Comparison of ENCODE assay signal across 1 cellular context in the genomic region with DNA sequence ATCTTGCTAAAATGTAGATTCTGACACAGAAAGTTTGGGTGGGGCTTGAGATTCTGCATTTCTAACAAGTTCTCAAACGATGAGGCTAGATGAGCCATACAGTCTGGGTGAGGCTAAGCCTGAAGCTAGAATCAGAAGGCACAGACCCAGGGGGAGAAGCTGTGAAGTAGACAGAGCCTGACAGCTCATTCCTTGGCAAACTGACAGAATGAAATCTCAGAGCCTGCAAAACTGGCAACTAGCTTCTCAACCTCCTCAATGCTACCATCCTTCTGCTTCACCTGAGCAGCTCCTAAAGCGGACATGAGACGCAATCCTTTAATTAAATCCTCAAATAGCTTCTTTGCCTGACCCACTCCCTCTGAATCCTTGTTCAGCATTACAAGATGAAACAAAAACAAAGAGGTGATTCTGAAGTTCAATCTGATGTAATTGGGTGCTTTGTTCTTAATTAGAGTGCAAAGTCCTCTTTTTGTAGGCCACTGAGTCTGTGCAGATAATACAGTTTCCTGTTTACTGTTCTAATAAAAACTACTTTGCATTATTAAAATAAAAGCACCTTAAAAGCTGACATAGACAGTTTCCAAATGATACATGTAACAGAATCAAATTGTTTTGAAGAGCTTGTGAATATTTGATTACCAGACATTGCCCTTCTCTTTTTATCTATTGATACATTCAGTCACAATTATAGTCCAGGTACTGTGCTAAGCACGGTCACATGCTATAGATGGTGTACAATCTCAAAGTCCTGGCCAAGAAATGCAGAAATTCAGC.
TF ChIP-seq lines count a peak whose summit lies in the region.

No MANE protein-coding gene starts in this region.

TF ChIP-seq in GM12878, 131 proteins besides CTCF, POLR2A, EP300 and RAD21 (continued from another document):
- TF ChIP-seq E2F8 (IDR thresholded peaks at IDR 0.05; ENCODE audit: low read depth, partially characterized antibody) (no peak), RBBP5 (conservative IDR thresholded peaks at IDR 0.05) (no peak), BHLHE40 (IDR thresholded peaks at IDR 0.05; ENCODE audit: borderline replicate concordance in 1 of 2, low read depth in 2 of 2, low read length in 1 of 2) (no peak), ZNF24 (IDR thresholded peaks at IDR 0.05) (no peak), ATF7 (IDR thresholded peaks at IDR 0.05; ENCODE audit: low read depth) (peak; percentile 58)
- TF ChIP-seq, protein P1, sequence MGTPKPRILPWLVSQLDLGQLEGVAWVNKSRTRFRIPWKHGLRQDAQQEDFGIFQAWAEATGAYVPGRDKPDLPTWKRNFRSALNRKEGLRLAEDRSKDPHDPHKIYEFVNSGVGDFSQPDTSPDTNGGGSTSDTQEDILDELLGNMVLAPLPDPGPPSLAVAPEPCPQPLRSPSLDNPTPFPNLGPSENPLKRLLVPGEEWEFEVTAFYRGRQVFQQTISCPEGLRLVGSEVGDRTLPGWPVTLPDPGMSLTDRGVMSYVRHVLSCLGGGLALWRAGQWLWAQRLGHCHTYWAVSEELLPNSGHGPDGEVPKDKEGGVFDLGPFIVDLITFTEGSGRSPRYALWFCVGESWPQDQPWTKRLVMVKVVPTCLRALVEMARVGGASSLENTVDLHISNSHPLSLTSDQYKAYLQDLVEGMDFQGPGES (IDR thresholded peaks at IDR 0.05) = no peak
TF ChIP-seq in GM12878: peak in this region for 4.
